ENCODE assay signal across 1 cellular context in genomic region chr14:22839159-22839779, GRCh38.
TF ChIP-seq lines count a peak whose summit lies in the region.

No MANE protein-coding gene starts in this region.

TF ChIP-seq in HepG2, 621 proteins besides CTCF, POLR2A, EP300 and RAD21 (continues in another document):
- TF ChIP-seq ZKSCAN5 (CRISPR knock-in tag; IDR thresholded peaks at IDR 0.05) (0 out of 2 replicates have a peak, but pooled peaks have one; percentile 48), FOXA1 (IDR thresholded peaks at IDR 0.05) (no peak), FOXA1 (CRISPR knock-in tag; IDR thresholded peaks at IDR 0.05) (no peak), ZNF180 (CRISPR knock-in tag; IDR thresholded peaks at IDR 0.05; ENCODE audit: borderline replicate concordance, low read depth) (no peak), ZNF317 (CRISPR knock-in tag; IDR thresholded peaks at IDR 0.05) (no peak), CCDC6 (CRISPR knock-in tag; IDR thresholded peaks at IDR 0.05) (no peak), ZNF431 (CRISPR knock-in tag; IDR thresholded peaks at IDR 0.05; ENCODE audit: borderline replicate concordance, low read depth) (no peak), ZNF432 (CRISPR knock-in tag; IDR thresholded peaks at IDR 0.05; ENCODE audit: borderline replicate concordance) (0 out of 2 replicates have a peak, but pooled peaks have one; percentile 74), ZSCAN29 (CRISPR knock-in tag; conservative IDR thresholded peaks at IDR 0.05) (no peak), NONO (IDR thresholded peaks at IDR 0.05) (no peak), NONO (CRISPR knock-in tag; conservative IDR thresholded peaks at IDR 0.05) (0 out of 2 replicates have a peak, but pooled peaks have one; percentile 43), ZBTB42 (CRISPR knock-in tag; IDR thresholded peaks at IDR 0.05) (no peak), SYNCRIP (IDR thresholded peaks at IDR 0.05; ENCODE audit: insufficient read depth, low read depth, low read length) (no peak), SMAD3 (CRISPR knock-in tag; IDR thresholded peaks at IDR 0.05) (no peak), KLF6 (CRISPR knock-in tag; IDR thresholded peaks at IDR 0.05) (no peak), ZIK1 (CRISPR knock-in tag; IDR thresholded peaks at IDR 0.05; ENCODE audit: borderline replicate concordance, low read depth) (no peak), ARID3A (IDR thresholded peaks at IDR 0.05; ENCODE audit: low read depth, low read length) (no peak), ETV6 (CRISPR knock-in tag; conservative IDR thresholded peaks at IDR 0.05) (peak; percentile 11; the same call in 1 of the 2 replicates), ZNF558 (CRISPR knock-in tag; IDR thresholded peaks at IDR 0.05; ENCODE audit: borderline replicate concordance) (no peak), MZF1 (CRISPR knock-in tag; IDR thresholded peaks at IDR 0.05; ENCODE audit: borderline replicate concordance) (peak; percentile 61; the same call in 1 of the 2 replicates), SMAD1 (CRISPR knock-in tag; IDR thresholded peaks at IDR 0.05; ENCODE audit: borderline replicate concordance, low read depth) (no peak), ZNF136 (CRISPR knock-in tag; IDR thresholded peaks at IDR 0.05; ENCODE audit: low read depth) (no peak), NFE2L2 (IDR thresholded peaks at IDR 0.05; ENCODE audit: low read length) (no peak), STAT5B (CRISPR knock-in tag; IDR thresholded peaks at IDR 0.05) (no peak), ZBTB49 (CRISPR knock-in tag; IDR thresholded peaks at IDR 0.05; ENCODE audit: borderline replicate concordance) (no peak), ZNF788 (CRISPR knock-in tag; IDR thresholded peaks at IDR 0.05; ENCODE audit: borderline replicate concordance) (no peak), SP4 (CRISPR knock-in tag; IDR thresholded peaks at IDR 0.05) (0 out of 2 replicates have a peak, but pooled peaks have one; percentile 55), SRSF1 (optimal IDR thresholded peaks at IDR 0.05; ENCODE audit: low read depth, low read length) (no peak), BCL3 (CRISPR knock-in tag; IDR thresholded peaks at IDR 0.05) (0 out of 2 replicates have a peak, but pooled peaks have one; percentile 40), PBX3 (CRISPR knock-in tag; IDR thresholded peaks at IDR 0.05; ENCODE audit: borderline replicate concordance) (no peak), ZBTB21 (CRISPR knock-in tag; IDR thresholded peaks at IDR 0.05) (no peak), PAF1 (CRISPR knock-in tag; IDR thresholded peaks at IDR 0.05) (no peak), ZNF678 (CRISPR knock-in tag; IDR thresholded peaks at IDR 0.05) (no peak), POLR2G (IDR thresholded peaks at IDR 0.05; ENCODE audit: low read depth, low read length) (no peak), ZSCAN5A (CRISPR knock-in tag; IDR thresholded peaks at IDR 0.05; ENCODE audit: borderline replicate concordance) (no peak), ZNF263 (CRISPR knock-in tag; IDR thresholded peaks at IDR 0.05) (no peak), ZNF646 (CRISPR knock-in tag; IDR thresholded peaks at IDR 0.05) (no peak), MTA1 (CRISPR knock-in tag; IDR thresholded peaks at IDR 0.05; ENCODE audit: borderline replicate concordance) (0 out of 2 replicates have a peak, but pooled peaks have one; percentile 7), ZKSCAN1 (IDR thresholded peaks at IDR 0.05; ENCODE audit: low read length) (no peak), FOXC1 (CRISPR knock-in tag; IDR thresholded peaks at IDR 0.05; ENCODE audit: borderline replicate concordance) (no peak), RNF219 (CRISPR knock-in tag; IDR thresholded peaks at IDR 0.05) (no peak), HMGXB3 (CRISPR knock-in tag; IDR thresholded peaks at IDR 0.05; ENCODE audit: borderline replicate concordance) (no peak)
